Comparison of ENCODE assay signal across 1 cellular context in the genomic region with DNA sequence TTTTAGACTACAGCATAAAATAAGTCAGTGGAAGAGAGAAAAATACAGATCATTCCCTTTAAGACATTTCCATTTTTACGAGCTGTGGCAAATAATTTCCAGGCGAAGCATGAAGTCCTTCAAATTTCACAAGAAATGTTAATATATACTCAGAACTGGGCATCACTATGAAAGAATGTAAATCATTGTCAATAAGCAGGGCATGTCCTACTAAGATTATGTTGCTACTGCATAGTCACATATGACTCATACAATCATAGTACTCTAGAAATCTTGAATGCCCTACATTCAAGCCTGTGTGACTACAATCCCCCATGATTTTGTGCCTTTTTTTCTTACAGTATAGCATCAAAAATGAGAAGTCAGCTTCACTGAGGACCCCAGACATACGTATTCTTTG.
TF ChIP-seq lines count a peak whose summit lies in the region.

No MANE protein-coding gene starts in this region.

TF ChIP-seq in SK-N-SH treated with all-trans-retinoic acid at 6 μM for 48 hours, 23 proteins besides CTCF, POLR2A, EP300 and RAD21 (continued from another document):
- TF ChIP-seq TSHZ2 (CRISPR knock-in tag; IDR thresholded peaks at IDR 0.05) (no peak), TCF4 (CRISPR knock-in tag; IDR thresholded peaks at IDR 0.05; ENCODE audit: borderline replicate concordance) (no peak), ZFP3 (CRISPR knock-in tag; IDR thresholded peaks at IDR 0.05) (no peak), SNAI2 (CRISPR knock-in tag; IDR thresholded peaks at IDR 0.05) (no peak), ZNF8 (CRISPR knock-in tag; IDR thresholded peaks at IDR 0.05) (no peak), GLIS3 (CRISPR knock-in tag; IDR thresholded peaks at IDR 0.05) (no peak)
TF ChIP-seq in SK-N-SH treated with all-trans-retinoic acid at 6 μM for 48 hours: peak in this region for 0.
